Comparison of ENCODE assay signal across 9 cellular contexts in the genomic region with DNA sequence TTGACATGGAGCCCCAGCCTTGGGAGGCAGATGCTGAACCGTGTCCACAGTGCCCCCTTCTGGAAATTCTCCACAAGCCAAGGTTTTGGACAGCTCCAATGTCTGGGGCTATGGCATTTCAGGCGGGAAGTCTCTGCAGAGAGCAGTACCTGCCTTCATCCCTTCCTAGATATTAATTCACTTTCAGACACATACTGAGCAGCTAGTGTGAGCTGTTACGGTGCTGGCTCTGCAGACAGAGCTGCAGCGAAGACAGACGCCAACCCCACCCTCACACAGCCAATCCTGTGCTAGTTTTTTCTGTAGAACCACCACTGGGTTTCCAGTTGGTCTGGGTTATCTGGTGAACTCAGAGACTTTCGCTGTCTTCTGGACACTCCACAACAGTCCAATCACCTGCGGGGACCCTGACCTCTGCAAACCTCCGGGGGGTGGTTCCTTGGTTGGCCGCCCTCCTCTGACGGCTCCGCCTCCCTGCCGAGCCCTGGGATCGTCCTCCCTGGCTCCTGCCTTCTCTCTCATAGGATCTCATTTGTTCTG. TPM values are rescaled to one million over a fixed set of nuclear protein-coding genes. Genes with fewer than 3 reads are reported as not detected.
DNase-seq lines count a peak whose midpoint lies in the region; ATAC-seq and TF ChIP-seq lines count a peak whose summit lies in the region.
"Had no signal": no experiment of that assay in that cellular context is flagged by ENCODE, and none has a peak within 500 bp of the region (broad histone marks: within the 10 kb centered on the region; RNA-seq: fewer than 3 reads in every experiment).

No MANE protein-coding gene starts in this region.

- H3K4me3 ChIP-seq in Caco-2 (ENCODE audit: low read depth, low read length), result peak overlapping the region; percentile 1; the same call in 1 of the 2 replicates
- H3K4me3 ChIP-seq in IMR-90 (ENCODE audit: insufficient read depth, low read depth, low read length), result no peak overlapping the region
- H3K4me3 ChIP-seq in foreskin fibroblast (ENCODE audit: low read depth in 1 of 2, low read length in 2 of 2), result no peak overlapping the region
- no peak overlapping the region for H3K4me3 ChIP-seq in neutrophil (ENCODE audit: low read depth in 1 of 2, low read length in 1 of 2)
- H3K4me3 ChIP-seq in upper lobe of right lung, result no peak overlapping the region
- H3K4me3 ChIP-seq: SJSA1 had no signal

- no peak overlapping the region for H2BK15ac ChIP-seq in IMR-90 (ENCODE audit: low read depth, low read length)

- no peaks in the 10 kb centered on the region for H3K9me1 ChIP-seq in IMR-90 (ENCODE audit: insufficient read depth, low read length)

- H2AFZ ChIP-seq in IMR-90 (replicated peaks; ENCODE audit: low read length, poor library complexity), result no peak overlapping the region

- no peak overlapping the region for H4K5ac ChIP-seq in IMR-90 (ENCODE audit: low read depth, low read length)

- H3K4me1 Mint-ChIP-seq in Caco-2 (ENCODE audit: low read depth, unreplicated experiment), result peaks cover 7% of the 10 kb centered on the region

- in situ Hi-C loops in IMR-90 (cut with MboI; ENCODE audit: low sequenced_read_pairs), result no loop called here

- POLR2A ChIA-PET in Caco-2 (lab: Charles Lee) (interaction anchor here (1.1 to 2.6 kb wide), 2 partner anchors 10 to 27 kb away, joined by 5 to 14 read pairs; a partner anchor contains a TSS), IMR-90 (lab: Charles Lee; ENCODE audit: unreplicated experiment) (no interaction called here)

- H3K18ac ChIP-seq in IMR-90 (ENCODE audit: low read depth, low read length), result no peak overlapping the region

- DNase-seq in Caco-2, result peak; percentile 86 to 88
- DNase-seq in IMR-90, result peak; percentile 51
- peak; percentile 30 for DNase-seq in RKO (ENCODE audit: low spot score)
- peak; percentile 40 to 45 for DNase-seq in activated T-helper 1 cell treated with anti-CD3 and anti-CD28 coated beads, Interleukin-2, amount 50 U/mL, for 16 hours (ENCODE audit: low read depth in 1 of 2, low spot score in 1 of 2)
- peak; percentile 29 to 78 for DNase-seq in foreskin fibroblast
- DNase-seq in upper lobe of right lung, result no peak

- H3K36me3 Mint-ChIP-seq in Caco-2 (ENCODE audit: insufficient read depth, unreplicated experiment), result peaks cover 5% of the 10 kb centered on the region

- H3K79me1 ChIP-seq in IMR-90 (ENCODE audit: low read depth in 1 of 2, low read length in 2 of 2), result no peaks in the 10 kb centered on the region

- H4K91ac ChIP-seq in IMR-90 (ENCODE audit: insufficient read depth, low read depth, low read length), result no peak overlapping the region

- no peaks in the 10 kb centered on the region for H3K27me3 ChIP-seq in Caco-2 (replicated peaks; ENCODE audit: control insufficient read depth, insufficient read depth, low read length)
- H3K27me3 ChIP-seq in IMR-90 (ENCODE audit: control insufficient read depth, insufficient read depth, low read length), result peaks cover 4% of the 10 kb centered on the region
- H3K27me3 ChIP-seq in neutrophil, result peaks cover 3% of the 10 kb centered on the region
- no peaks in the 10 kb centered on the region for H3K27me3 ChIP-seq in upper lobe of right lung
- H3K27me3 ChIP-seq: SJSA1 had no signal

- H4K20me1 ChIP-seq in IMR-90 (ENCODE audit: insufficient read depth, low read length), result no peaks in the 10 kb centered on the region

- H3K4me2 ChIP-seq in IMR-90 (ENCODE audit: low read depth, low read length), result no peak overlapping the region

- no peak overlapping the region for H2BK5ac ChIP-seq in IMR-90 (ENCODE audit: low read depth, low read length, poor library complexity, severe bottlenecking)

- no TSS peak for BruUV-seq in Caco-2 (replicated peaks; lab: Mats Ljungman, UMichigan)
- no TSS peak for BruUV-seq in IMR-90 (replicated peaks; lab: Mats Ljungman, UMichigan)

- TF ChIP-seq RAD21 in IMR-90 (IDR thresholded peaks at IDR 0.05; ENCODE audit: low read length), result peak; percentile 74

- ATAC-seq in IMR-90 (ENCODE audit: low read depth) (peak; percentile 98), upper lobe of right lung (peak; percentile 94), HG02938 (IDR thresholded peaks at IDR 0.05; ENCODE audit: unreplicated experiment) (no peak)

- no peak overlapping the region for H4K8ac ChIP-seq in IMR-90 (ENCODE audit: low read depth in 2 of 2, low read length in 2 of 2)

- H3K27ac Mint-ChIP-seq in Caco-2 (ENCODE audit: unreplicated experiment), result peak overlapping the region; percentile 63

- H2AK9ac ChIP-seq in IMR-90 (replicated peaks; ENCODE audit: low read depth, low read length, poor library complexity), result peak overlapping the region; percentile 44

- H3K27ac ChIP-seq in IMR-90 (ENCODE audit: insufficient read depth, low read length) (no peak overlapping the region), neutrophil (no peak overlapping the region), upper lobe of right lung (no peak overlapping the region)
- H3K27ac ChIP-seq: SJSA1 had no signal

- H3K36me3 ChIP-seq in Caco-2 (ENCODE audit: control insufficient read depth, insufficient read depth, low read length), result no peaks in the 10 kb centered on the region
- H3K36me3 ChIP-seq in IMR-90 (ENCODE audit: control insufficient read depth, insufficient read depth, low read length), result peaks cover 12% of the 10 kb centered on the region; the same call in 1 of the 2 replicates
- peaks cover 15% of the 10 kb centered on the region for H3K36me3 ChIP-seq in neutrophil
- H3K36me3 ChIP-seq in upper lobe of right lung, result peaks cover 12% of the 10 kb centered on the region

- H3K23ac ChIP-seq in IMR-90 (ENCODE audit: low read depth, low read length), result no peak overlapping the region

- H3K9me3 Mint-ChIP-seq in Caco-2 (ENCODE audit: unreplicated experiment), result no peaks in the 10 kb centered on the region

- TF ChIP-seq POLR2A in IMR-90 (IDR thresholded peaks at IDR 0.05; ENCODE audit: low read depth, low read length), result no peak

- intact Hi-C loops in Caco-2 (cut with micrococcal nuclease; ENCODE audit: unreplicated experiment) (loop anchor here (1.0 to 2.0 kb wide), 2 partner anchors 14 to 41 kb away; no protein-coding TSS in a partner anchor), IMR-90 (cut with micrococcal nuclease) (loop anchor here (1.0 to 2.0 kb wide), 2 partner anchors 23 to 256 kb away; a partner anchor contains a TSS), upper lobe of right lung (cut with DNase I) (no loop called here)

- H3K9ac ChIP-seq in IMR-90 (ENCODE audit: low read depth, low read length), result no peak overlapping the region

- no peak overlapping the region for H3K56ac ChIP-seq in IMR-90 (ENCODE audit: extremely low read depth, insufficient read depth, low read length)

- WGBS in IMR-90 (ENCODE audit: extremely low coverage in 2 of 2, insufficient read length in 1 of 2), 2 experiments, result 0% methylated on average over 1 of the region's 13 CpGs; no CpG with 5 or more reads in 1 of the 2 experiments

- H3K27me3 Mint-ChIP-seq in Caco-2 (ENCODE audit: insufficient read depth, unreplicated experiment), result no peaks in the 10 kb centered on the region

- no peak overlapping the region for H3K4ac ChIP-seq in IMR-90 (ENCODE audit: low read depth, low read length)

- peak overlapping the region; percentile 53 for H3K4me3 Mint-ChIP-seq in Caco-2 (ENCODE audit: unreplicated experiment)

- TF ChIP-seq CTCF in Caco-2 (IDR thresholded peaks at IDR 0.05; ENCODE audit: insufficient read depth in 1 of 2, low read depth in 1 of 2, low read length in 1 of 2, severe bottlenecking in 1 of 2, unreplicated experiment in 1 of 2) (peak; percentile 40 to 62), IMR-90 (conservative IDR thresholded peaks at IDR 0.05; ENCODE audit: low read depth, low read length) (peak; percentile 72), foreskin fibroblast (IDR thresholded peaks at IDR 0.05; ENCODE audit: low read depth, low read length) (peak; percentile 64), neutrophil (IDR thresholded peaks at IDR 0.05) (peak; percentile 38), upper lobe of right lung (IDR thresholded peaks at IDR 0.05) (peak; percentile 69)

- dilution Hi-C loops in IMR-90 (cut with HindIII; ENCODE audit: low sequenced_read_pairs, unreplicated experiment), result no loop called here

- peaks cover 6% of the 10 kb centered on the region; the same call in 1 of the 2 replicates for H3K4me1 ChIP-seq in Caco-2
- no peaks in the 10 kb centered on the region for H3K4me1 ChIP-seq in IMR-90 (ENCODE audit: control insufficient read depth, insufficient read depth, low read length)
- no peaks in the 10 kb centered on the region for H3K4me1 ChIP-seq in neutrophil (ENCODE audit: control insufficient read depth in 1 of 2, insufficient read depth in 1 of 2, low read depth in 1 of 2, low read length in 1 of 2)
- H3K4me1 ChIP-seq in upper lobe of right lung, result peaks cover 5% of the 10 kb centered on the region
- H3K4me1 ChIP-seq: SJSA1 had no signal

- no peak overlapping the region for H2BK20ac ChIP-seq in IMR-90 (ENCODE audit: low read depth, low read length)

- CTCF ChIA-PET in Caco-2 (lab: Charles Lee), result interaction anchor here (0.5 to 3.8 kb wide), 9 partner anchors 9 to 231 kb away, joined by 3 to 19 read pairs (median 6); a partner anchor contains a TSS
- CTCF ChIA-PET in IMR-90 (lab: Yijun Ruan, JAX), result interaction anchor here (0.5 to 0.9 kb wide), 3 partner anchors 8 to 143 kb away, joined by 3 to 4 read pairs (median 4); a partner anchor contains a TSS

- H2BK120ac ChIP-seq in IMR-90 (ENCODE audit: low read depth, low read length), result no peak overlapping the region

- no peak overlapping the region for H2AK5ac ChIP-seq in IMR-90 (ENCODE audit: low read depth, low read length)

- H3K9me3 ChIP-seq in Caco-2 (no peaks in the 10 kb centered on the region), IMR-90 (ENCODE audit: control insufficient read depth, insufficient read depth, low read length) (no peaks in the 10 kb centered on the region), neutrophil (no peaks in the 10 kb centered on the region), upper lobe of right lung (no peaks in the 10 kb centered on the region)
- H3K9me3 ChIP-seq: SJSA1 had no signal

- H3K14ac ChIP-seq in IMR-90 (replicated peaks; ENCODE audit: low read depth, low read length), result no peak overlapping the region

RNA-seq across cellular contexts. Expression of a gene that starts 9.1 kb away (rescaled TPM):
- 68.8 and 77.1 TPM in 2 replicates for total RNA-seq in Caco-2 (2022)
- total RNA-seq in IMR-90 (2012; rRNA removed), result 15.6 and 16.8 TPM in 2 replicates
- 82.6 and 103 TPM in 2 replicates for polyA plus RNA-seq in IMR-90 (2012; rRNA removed)
- polyA plus RNA-seq in IMR-90 (2012; cell fraction: cytosol; rRNA removed), result 39.0 and 77.4 TPM in 2 replicates
- polyA plus RNA-seq in IMR-90 (2012; cell fraction: nucleus; rRNA removed; ENCODE audit: low replicate concordance), result 417 and 1,505 TPM in 2 replicates
- total RNA-seq in upper lobe of right lung, result 65.8 TPM

RNA-seq across cellular contexts. Expression of a gene that starts 9.6 kb away (rescaled TPM):
- total RNA-seq in Caco-2 (2022) (84.3 and 88.9 TPM in 2 replicates), IMR-90 (2012; rRNA removed) (36.4 and 38.5 TPM in 2 replicates), upper lobe of right lung (51.8 TPM)
- polyA plus RNA-seq in IMR-90 (2012; rRNA removed), result 30.2 and 30.8 TPM in 2 replicates
- 21.4 and 24.2 TPM in 2 replicates for polyA plus RNA-seq in IMR-90 (2012; cell fraction: cytosol; rRNA removed)
- 41.1 and 97.4 TPM in 2 replicates for polyA plus RNA-seq in IMR-90 (2012; cell fraction: nucleus; rRNA removed; ENCODE audit: low replicate concordance)

RNA-seq across cellular contexts. Expression of a gene that starts 11.7 kb away (rescaled TPM):
- total RNA-seq in Caco-2 (2022), result 0.32 TPM in 1 of 2 replicates, not detected in the other
- total RNA-seq in IMR-90 (2012; rRNA removed), result not detected in 2 replicates
- polyA plus RNA-seq in IMR-90 (2012; rRNA removed), result not detected in 2 replicates
- not detected in 2 replicates for polyA plus RNA-seq in IMR-90 (2012; cell fraction: cytosol; rRNA removed)
- polyA plus RNA-seq in IMR-90 (2012; cell fraction: nucleus; rRNA removed; ENCODE audit: low replicate concordance), result 0.46 and 0.61 TPM in 2 replicates
- not detected for total RNA-seq in upper lobe of right lung
- total RNA-seq: SJSA1 had no signal

RNA-seq across cellular contexts. Expression of a gene that starts 17.0 kb away (rescaled TPM):
- total RNA-seq in Caco-2 (2022) (28.8 and 30.5 TPM in 2 replicates), IMR-90 (2012; rRNA removed) (0.18 and 0.28 TPM in 2 replicates), upper lobe of right lung (2.6 TPM)
- polyA plus RNA-seq in IMR-90 (2012; rRNA removed), result 1.9 and 2.3 TPM in 2 replicates
- polyA plus RNA-seq in IMR-90 (2012; cell fraction: cytosol; rRNA removed), result 1.8 and 4.1 TPM in 2 replicates
- 2.3 and 3.8 TPM in 2 replicates for polyA plus RNA-seq in IMR-90 (2012; cell fraction: nucleus; rRNA removed; ENCODE audit: low replicate concordance)

RNA-seq across cellular contexts. Expression of a gene that starts 23.6 kb away (rescaled TPM):
- total RNA-seq in Caco-2 (2022) (77.8 and 82.8 TPM in 2 replicates), IMR-90 (2012; rRNA removed) (21.5 and 22.8 TPM in 2 replicates), upper lobe of right lung (69.4 TPM)
- 33.2 and 41.0 TPM in 2 replicates for polyA plus RNA-seq in IMR-90 (2012; rRNA removed)
- 28.0 and 35.6 TPM in 2 replicates for polyA plus RNA-seq in IMR-90 (2012; cell fraction: cytosol; rRNA removed)
- polyA plus RNA-seq in IMR-90 (2012; cell fraction: nucleus; rRNA removed; ENCODE audit: low replicate concordance), result 81.2 and 239 TPM in 2 replicates
